Comparison of ENCODE assay signal across 20 cellular contexts in genomic region chr16:50015631-50016030, GRCh38. TPM values are rescaled to one million over a fixed set of nuclear protein-coding genes. Genes with fewer than 3 reads are reported as not detected.
DNase-seq lines count a peak whose midpoint lies in the region; ATAC-seq, FAIRE-seq and TF ChIP-seq lines count a peak whose summit lies in the region.
"Had no signal": no experiment of that assay in that cellular context is flagged by ENCODE, and none has a peak within 500 bp of the region (broad histone marks: within the 10 kb centered on the region; RNA-seq: fewer than 3 reads in every experiment).

No MANE protein-coding gene starts in this region.

- H3K27me3 ChIP-seq in mesenchymal stem cell (ENCODE audit: control insufficient read depth in 1 of 2, insufficient read depth in 1 of 2, low read length in 2 of 2), result peaks cover 4 to 8% of the 10 kb centered on the region in 2 experiments
- H3K27me3 ChIP-seq: BLaER1 had no signal

- H2AK5ac ChIP-seq in mesenchymal stem cell (ENCODE audit: low read length, severe bottlenecking), result no peak overlapping the region

- no peak overlapping the region for H3K27ac ChIP-seq in mesenchymal stem cell (ENCODE audit: low read length, poor library complexity, severe bottlenecking)
- H3K27ac ChIP-seq: BLaER1, HL-60, KMS-11 had no signal

- no peaks in the 10 kb centered on the region for H3K9me3 ChIP-seq in mesenchymal stem cell (ENCODE audit: control insufficient read depth, low read length)
- H3K9me3 ChIP-seq: BLaER1 had no signal

- 88% methylated on average over 2 of the region's 2 CpGs for WGBS in mesenchymal stem cell

- no peak overlapping the region for H2BK5ac ChIP-seq in mesenchymal stem cell (ENCODE audit: low read depth, low read length, poor library complexity, severe bottlenecking)

- FAIRE-seq in GM18507 (lab: Jason Lieb, UNC), result peak; percentile 79
- FAIRE-seq in GM19239 (lab: Jason Lieb, UNC), result peak; percentile 80

- H3K14ac ChIP-seq in mesenchymal stem cell (ENCODE audit: low read length in 2 of 2), result no peak overlapping the region

- H3K4ac ChIP-seq in mesenchymal stem cell (ENCODE audit: low read depth in 1 of 2, low read length in 2 of 2), result no peak overlapping the region

- DNase-seq in GM18507 (ENCODE audit: extremely low spot score, insufficient read length, low read depth) (no peak), GM19239 (ENCODE audit: insufficient read length, low spot score) (no peak), hippocampal formation (lab: John Stamatoyannopoulos, UW) (no peak), mesenchymal stem cell (no peak), foreskin fibroblast (no peak)
- DNase-seq: 8988T; CD4-positive, alpha-beta memory T cell; DMS153; DMS79; GDM1; GOT3; H7; HFFc6 had no signal

- H3K9ac ChIP-seq in mesenchymal stem cell (ENCODE audit: low read length), result no peak overlapping the region
- H3K9ac ChIP-seq: BLaER1, KMS-11 had no signal

- no peak overlapping the region for H2BK120ac ChIP-seq in mesenchymal stem cell (ENCODE audit: low read depth, low read length)

- H3K36me3 ChIP-seq in mesenchymal stem cell (ENCODE audit: control insufficient read depth in 1 of 2, insufficient read depth in 2 of 2, low read depth in 1 of 2, low read length in 2 of 2), result no peaks in the 10 kb centered on the region
- H3K36me3 ChIP-seq: BLaER1 had no signal

- peaks cover 1% of the 10 kb centered on the region for H3K4me1 ChIP-seq in mesenchymal stem cell (ENCODE audit: control insufficient read depth, insufficient read depth, low read depth, low read length)

- no peak overlapping the region for H4K91ac ChIP-seq in mesenchymal stem cell (ENCODE audit: low read length)

- no peak overlapping the region for H2BK15ac ChIP-seq in mesenchymal stem cell (ENCODE audit: low read depth, poor library complexity, severe bottlenecking)

- no peak for TF ChIP-seq CTCF in foreskin fibroblast (IDR thresholded peaks at IDR 0.05; ENCODE audit: low read depth, low read length)

- ATAC-seq in GM21619 (IDR thresholded peaks at IDR 0.05; ENCODE audit: unreplicated experiment) (peak; percentile 73), HG03354 (IDR thresholded peaks at IDR 0.05; ENCODE audit: poor library complexity, severe bottlenecking, unreplicated experiment) (peak; percentile 50), GM18858 (IDR thresholded peaks at IDR 0.05; ENCODE audit: unreplicated experiment) (no peak)
- ATAC-seq: HCT116 had no signal

- H4K8ac ChIP-seq in mesenchymal stem cell (ENCODE audit: low read length), result no peak overlapping the region

- H3K23ac ChIP-seq in mesenchymal stem cell (ENCODE audit: low read length in 2 of 2), result no peak overlapping the region

- no peak overlapping the region for H2BK12ac ChIP-seq in mesenchymal stem cell (ENCODE audit: low read length in 2 of 2)

- H3K4me3 ChIP-seq in mesenchymal stem cell (ENCODE audit: insufficient read depth in 1 of 2, low read depth in 1 of 2, low read length in 2 of 2) (no peak overlapping the region), foreskin fibroblast (ENCODE audit: low read depth in 1 of 2, low read length in 2 of 2) (no peak overlapping the region)
- H3K4me3 ChIP-seq: BLaER1 had no signal

- no peak overlapping the region for H2AFZ ChIP-seq in mesenchymal stem cell (ENCODE audit: low read depth, low read length)

- H3K79me1 ChIP-seq in mesenchymal stem cell (replicated peaks; ENCODE audit: low read length, poor library complexity, severe bottlenecking), result no peaks in the 10 kb centered on the region

- no peak overlapping the region for H3K4me2 ChIP-seq in mesenchymal stem cell (ENCODE audit: low read length, poor library complexity, severe bottlenecking)
- H3K4me2 ChIP-seq: BLaER1, KMS-11 had no signal

- no peak overlapping the region for H3K18ac ChIP-seq in mesenchymal stem cell (ENCODE audit: low read depth in 1 of 2, low read length in 2 of 2)

RNA-seq across cellular contexts. Expression of gene CNEP1R1, which starts 9.4 kb away (rescaled TPM):
- polyA plus RNA-seq in mesenchymal stem cell (2013, experiment 1 of 2), result 23.6 TPM
- polyA plus RNA-seq in mesenchymal stem cell (2013, experiment 2 of 2), result 25.4 TPM

RNA-seq across cellular contexts. Expression of gene HEATR3, which starts 50.1 kb away (rescaled TPM):
- polyA plus RNA-seq in mesenchymal stem cell (2013, experiment 1 of 2), result 11.5 TPM
- polyA plus RNA-seq in mesenchymal stem cell (2013, experiment 2 of 2), result 11.6 TPM
